12 cellular contexts compared by ENCODE assay signal in genomic region chr5:77211691-77212047, GRCh38. TPM values are rescaled to one million over a fixed set of nuclear protein-coding genes. Genes with fewer than 3 reads are reported as not detected.
DNase-seq lines count a peak whose midpoint lies in the region; ATAC-seq, FAIRE-seq and TF ChIP-seq lines count a peak whose summit lies in the region.
"Had no signal": no experiment of that assay in that cellular context is flagged by ENCODE, and none has a peak within 500 bp of the region (broad histone marks: within the 10 kb centered on the region; RNA-seq: fewer than 3 reads in every experiment).

No MANE protein-coding gene starts in this region.

- POLR2A ChIA-PET in GM12878 (lab: Charles Lee): no interaction called here

- H3K4me3 ChIP-seq in GM12878: no peak overlapping the region
- peak overlapping the region; percentile 43 to 79 (median 62) for H3K4me3 ChIP-seq in thyroid gland (replicated peaks in 1 of 3)

- peak overlapping the region; percentile 47 to 69 for H3K4me3 Mint-ChIP-seq in activated T-cell treated with anti-CD3 and anti-CD28 coated beads, Interleukin-2, amount 50 U/mL, for 72 hours
- H3K4me3 Mint-ChIP-seq in memory B cell: peak overlapping the region; percentile 35

- no peak for ATAC-seq in activated T-cell treated with anti-CD3 and anti-CD28 coated beads, Interleukin-2, amount 50 U/mL, for 72 hours (replicated peaks in 1 of 2)
- ATAC-seq in GM12878: no peak
- ATAC-seq in memory B cell (ENCODE audit: low read depth): no peak
- ATAC-seq in GM21529 (IDR thresholded peaks at IDR 0.05; ENCODE audit: unreplicated experiment): no peak

- 33% methylated on average over 10 of the region's 10 CpGs for WGBS in GM12878 (ENCODE audit: insufficient coverage, insufficient replicate concordance, low lambda C conversion rate, missing lambda C conversion rate)
- WGBS in thyroid gland, 2 donors: 16 to 17% methylated on average over 10 of the region's 10 CpGs

- H3K27ac ChIP-seq in GM12878 (ENCODE audit: control insufficient read depth, insufficient read depth): no peak overlapping the region
- peak overlapping the region; percentile 80 to 88 (median 87) for H3K27ac ChIP-seq in thyroid gland

- no peak for FAIRE-seq in GM12878 (lab: Jason Lieb, UNC)

- H3K27me3 ChIP-seq in GM12878 (replicated peaks in 1 of 2; ENCODE audit: control insufficient read depth in 2 of 2, insufficient read depth in 2 of 2, low read length in 1 of 2) (peaks cover 13 to 27% of the 10 kb centered on the region in 2 experiments), thyroid gland (no peaks in the 10 kb centered on the region)

- no peak for TF ChIP-seq CTCF in GM12878 (IDR thresholded peaks at IDR 0.05 in 2 of 3, conservative IDR thresholded peaks at IDR 0.05 in 1 of 3; ENCODE audit: control insufficient read depth in 2 of 3, extremely low read depth in 1 of 3, insufficient read depth in 1 of 3, low read depth in 3 of 3, low read length in 3 of 3)
- no peak for TF ChIP-seq CTCF in thyroid gland (IDR thresholded peaks at IDR 0.05)

- DNase-seq in activated T-cell treated with anti-CD3 and anti-CD28 coated beads, Interleukin-2, amount 50 U/mL, for 72 hours: no peak
- no peak for DNase-seq in activated T-cell treated with anti-CD3 and anti-CD28 coated beads for 4 hours
- no peak for DNase-seq in GM12878 (ENCODE audit: low read depth, low spot score)
- no peak for DNase-seq in memory B cell (ENCODE audit: low spot score in 2 of 2)
- DNase-seq in thyroid gland: no peak
- DNase-seq in stimulated activated naive CD4-positive, alpha-beta T cell treated with Interleukin-2 at 50 U/mL for 16 hours (lab: John Stamatoyannopoulos, UW): no peak
- DNase-seq in NCI-H82 (lab: John Stamatoyannopoulos, UW): no peak
- DNase-seq: cortex of kidney; KG1; stimulated activated CD4-positive, alpha-beta T cell treated with anti-CD3 and anti-CD28 coated beads, Interleukin-12 subunit alpha, Interleukin-12 subunit beta, amount 100 ng/mL, for 4 hours had no signal

- no peak overlapping the region for H3K9ac ChIP-seq in GM12878 (ENCODE audit: control insufficient read depth, insufficient read depth, low read length)

- H3K9me3 ChIP-seq in GM12878 (replicated peaks; ENCODE audit: control insufficient read depth, insufficient read depth, low read length) (no peaks in the 10 kb centered on the region), thyroid gland (no peaks in the 10 kb centered on the region)
- H3K9me3 ChIP-seq: BE2C had no signal

- H3K36me3 Mint-ChIP-seq in activated T-cell treated with anti-CD3 and anti-CD28 coated beads, Interleukin-2, amount 50 U/mL, for 72 hours (ENCODE audit: insufficient read depth in 2 of 2): peaks cover 2 to 7% of the 10 kb centered on the region in 2 donors
- no peaks in the 10 kb centered on the region for H3K36me3 Mint-ChIP-seq in memory B cell

- TF ChIP-seq RAD21 in GM12878 (IDR thresholded peaks at IDR 0.05; ENCODE audit: insufficient read depth, low read depth, low read length): no peak

- no peak overlapping the region for H2AFZ ChIP-seq in GM12878 (ENCODE audit: control insufficient read depth, low read depth, low read length)

- CTCF ChIA-PET in GM12878 (lab: Yijun Ruan, JAX): no interaction called here

- no peaks in the 10 kb centered on the region; the same call in 1 of the 2 replicates for H4K20me1 ChIP-seq in GM12878 (ENCODE audit: control insufficient read depth, insufficient read depth)

- in situ Hi-C loops in GM12878 (cut with MboI): no loop called here

- SMC1A ChIA-PET in GM12878 (lab: Charles Lee; ENCODE audit: uncharacterized antibody, unreplicated experiment): no interaction called here

- no peaks in the 10 kb centered on the region for H3K79me2 ChIP-seq in GM12878 (ENCODE audit: control insufficient read depth, insufficient read depth, low read length)

- peaks cover 70% of the 10 kb centered on the region for H3K27me3 Mint-ChIP-seq in activated T-cell treated with anti-CD3 and anti-CD28 coated beads, Interleukin-2, amount 50 U/mL, for 72 hours (ENCODE audit: low read depth)
- peaks cover 29% of the 10 kb centered on the region for H3K27me3 Mint-ChIP-seq in memory B cell

- TF ChIP-seq POLR2A in GM12878 (IDR thresholded peaks at IDR 0.05; ENCODE audit: low read depth, low read length) (no peak), thyroid gland (IDR thresholded peaks at IDR 0.05) (no peak)

- H3K9me3 Mint-ChIP-seq in activated T-cell treated with anti-CD3 and anti-CD28 coated beads, Interleukin-2, amount 50 U/mL, for 72 hours: peaks cover 0 to 2% of the 10 kb centered on the region in 2 donors
- no peaks in the 10 kb centered on the region for H3K9me3 Mint-ChIP-seq in memory B cell

- H3K4me2 ChIP-seq in GM12878 (ENCODE audit: control insufficient read depth, insufficient read depth): no peak overlapping the region

- intact Hi-C loops in GM12878 (cut with micrococcal nuclease; ENCODE audit: unreplicated experiment): no loop called here
- intact Hi-C loops in thyroid gland (cut with DNase I): no loop called here

- no peaks in the 10 kb centered on the region for H3K36me3 ChIP-seq in GM12878 (ENCODE audit: control insufficient read depth in 2 of 2, insufficient read depth in 2 of 2, low read length in 1 of 2)
- H3K36me3 ChIP-seq in thyroid gland: no peaks in the 10 kb centered on the region
- H3K36me3 ChIP-seq: BE2C had no signal

- BruUV-seq in GM12878 (replicated peaks; lab: Mats Ljungman, UMichigan): no TSS peak

- TF ChIP-seq EP300 in GM12878 (IDR thresholded peaks at IDR 0.05; ENCODE audit: borderline replicate concordance in 1 of 2, control insufficient read depth in 1 of 2, low read depth in 2 of 2, low read length in 2 of 2): no peak

- no peak overlapping the region for H3K27ac Mint-ChIP-seq in activated T-cell treated with anti-CD3 and anti-CD28 coated beads, Interleukin-2, amount 50 U/mL, for 72 hours
- no peak overlapping the region for H3K27ac Mint-ChIP-seq in memory B cell

- H3K4me1 Mint-ChIP-seq in activated T-cell treated with anti-CD3 and anti-CD28 coated beads, Interleukin-2, amount 50 U/mL, for 72 hours (ENCODE audit: low read depth): peaks cover 14% of the 10 kb centered on the region
- H3K4me1 Mint-ChIP-seq in memory B cell: peaks cover 11% of the 10 kb centered on the region

- RAD21 ChIA-PET in GM12878 (lab: Charles Lee; ENCODE audit: unreplicated experiment): no interaction called here

- no peaks in the 10 kb centered on the region for H3K4me1 ChIP-seq in GM12878 (ENCODE audit: control insufficient read depth, insufficient read depth, low read length)
- peaks cover 13 to 58% of the 10 kb centered on the region in 2 donors for H3K4me1 ChIP-seq in thyroid gland
- H3K4me1 ChIP-seq: BE2C had no signal

TF ChIP-seq in GM12878, 131 proteins besides CTCF, POLR2A, EP300 and RAD21:
- TF ChIP-seq CBX3 (IDR thresholded peaks at IDR 0.05; ENCODE audit: borderline replicate concordance, low read depth): no peak
- 0 out of 2 replicates have a peak, but pooled peaks have one; percentile 53 for TF ChIP-seq EZH2 (IDR thresholded peaks at IDR 0.05; ENCODE audit: borderline replicate concordance, control insufficient read depth, low read depth, low read length)

RNA-seq across cellular contexts. Expression of gene PDE8B, which starts 1.2 kb away (rescaled TPM):
- under 1 TPM; 0.07 to 0.36 TPM for total RNA-seq in activated T-cell treated with anti-CD3 and anti-CD28 coated beads, Interleukin-2, amount 50 U/mL, for 72 hours
- total RNA-seq in GM12878 (2013; cell fraction: nucleolus; rRNA removed): 0.27 and 0.31 TPM in 2 replicates
- total RNA-seq in GM12878 (2014; rRNA removed) (under 0.01 and 0.06 TPM in 2 replicates), GM12878 (2014; rRNA removed; fragmentation: Illumina TruSeq; extraction: Trizol) (0.04 and 0.05 TPM in 2 replicates), GM12878 (2021) (0.05 TPM in 1 of 2 replicates, not detected in the other), thyroid gland (100 to 1,000 TPM; 113 to 279 (median 218) TPM)
- 0.20 TPM for polyA plus RNA-seq in GM12878 (2011; ENCODE audit: low read depth)
- polyA plus RNA-seq in GM12878 (2011; rRNA removed) (0.09 TPM in 1 of 2 replicates, not detected in the other), GM12878 (2014; fragmentation: Illumina TruSeq; extraction: Trizol) (0.03 and 0.30 TPM in 2 replicates), GM12878 (2014; fragmentation: Nextera tagmentation; extraction: Ambion mirVana) (under 1 TPM; 0.20 to 0.31 TPM), GM12878 (2014; rRNA removed) (not detected in 2 replicates), GM12878 (2016; fragmentation: Nextera tagmentation; extraction: Ambion mirVana) (under 1 TPM; 0.37 to 0.44 TPM)
- 0.02 TPM in 1 of 2 replicates, not detected in the other for polyA plus RNA-seq in GM12878 (2011; cell fraction: cytosol; rRNA removed)
- polyA plus RNA-seq in GM12878 (2011; cell fraction: nucleus; rRNA removed): not detected in 2 replicates
- polyA plus RNA-seq in GM12878 (2012): 0.19 and 0.36 TPM in 2 replicates
- polyA minus RNA-seq in GM12878 (2011; rRNA and poly(A)+ RNA removed): 0.07 TPM in 1 of 2 replicates, not detected in the other
- 2.3 TPM in 1 of 2 replicates, not detected in the other for polyA minus RNA-seq in GM12878 (2011; cell fraction: cytosol; rRNA and poly(A)+ RNA removed)
- 0.10 and 0.12 TPM in 2 replicates for polyA minus RNA-seq in GM12878 (2011; cell fraction: nucleus; rRNA and poly(A)+ RNA removed)

Comparison
In these comparisons a context has a peak if more than half of its experiments do, and no peak if none do; other contexts are left out.
1. RNA of gene PDE8B, which starts 1.2 kb away (total RNA-seq): 113 to 279 TPM in thyroid gland; 0.07 to 0.36 TPM in activated T-cell treated with anti-CD3 and anti-CD28 coated beads, Interleukin-2, amount 50 U/mL, for 72 hours and under 0.01 to 0.31 TPM in GM12878; every median in the first group is over 10 times any median in the second.